In the genomic region with DNA sequence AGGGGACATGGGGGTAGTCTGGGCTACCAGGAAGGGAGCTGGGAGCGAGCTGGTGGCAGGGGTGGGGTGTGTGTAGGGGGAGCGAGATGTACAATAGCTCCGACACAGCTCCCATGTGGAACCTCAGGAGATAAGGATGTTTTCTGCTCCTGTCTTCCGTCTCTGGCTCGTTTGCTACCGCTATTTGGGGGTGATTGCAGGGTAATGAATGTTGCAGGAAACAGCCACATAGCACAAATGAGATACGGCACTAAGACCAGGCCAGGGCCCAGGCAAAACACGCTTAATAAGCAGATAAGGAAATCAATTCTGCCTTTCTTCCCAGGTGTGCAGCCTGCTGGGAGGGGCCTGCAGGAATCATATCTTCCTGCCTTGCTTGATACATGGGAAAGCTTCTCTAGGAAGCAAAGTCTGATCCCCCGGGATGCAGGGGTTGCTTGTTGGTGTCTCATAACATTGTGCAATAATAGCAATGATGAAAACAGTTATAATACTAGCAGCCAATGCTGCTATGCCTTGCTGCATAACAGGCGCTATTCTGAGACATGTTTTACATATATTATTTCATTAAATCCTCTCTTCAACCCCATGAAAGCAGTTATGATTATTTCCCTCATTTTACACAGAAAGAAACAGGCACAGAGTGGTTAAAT, we compare ENCODE assay signal across 16 cellular contexts.
A peak's percentile ranks its signal among the peaks of the same experiment; 100 is the strongest.
DNase-seq lines count a peak whose midpoint lies in the region; ATAC-seq and TF ChIP-seq lines count a peak whose summit lies in the region.
"Had no signal": no experiment of that assay in that cellular context is flagged by ENCODE, and none has a peak within 500 bp of the region (broad histone marks: within the 10 kb centered on the region; RNA-seq: fewer than 3 reads in every experiment).

No MANE protein-coding gene starts in this region.

- H3K9ac ChIP-seq in SK-N-SH (no peak overlapping the region), neural cell (ENCODE audit: low read length) (no peak overlapping the region)

- H3K27me3 ChIP-seq in SK-N-SH (ENCODE audit: insufficient read depth) (no peaks in the 10 kb centered on the region), neural cell (ENCODE audit: insufficient read depth, low read depth, low read length) (no peaks in the 10 kb centered on the region)
- H3K27me3 ChIP-seq in effector memory CD4-positive, alpha-beta T cell (replicated peaks; ENCODE audit: control insufficient read depth, insufficient read depth, low read length, poor library complexity, severe bottlenecking) = no peaks in the 10 kb centered on the region

- 59% methylated on average over 10 of the region's 10 CpGs for WGBS in SK-N-SH (ENCODE audit: low lambda C conversion rate)

- DNase-seq in NCI-H2171 treated with DMSO at 0.1 percent for 48 hours (lab: John Stamatoyannopoulos, UW) (peak; percentile 27), NCI-H2171 (lab: John Stamatoyannopoulos, UW) (no peak), SK-N-SH (peak; percentile 73), stromal cell of bone marrow (ENCODE audit: low read depth) (peak; percentile 12), GDM1 (lab: John Stamatoyannopoulos, UW) (no peak)
- DNase-seq in effector memory CD4-positive, alpha-beta T cell = no peak
- DNase-seq: COR-L47, DMS153, EL, H9, NCI-H69, Right ventricle myocardium superior had no signal

- no peaks in the 10 kb centered on the region for H3K9me3 ChIP-seq in SK-N-SH
- H3K9me3 ChIP-seq in neural cell (ENCODE audit: low read length) = no peaks in the 10 kb centered on the region
- H3K9me3 ChIP-seq in effector memory CD4-positive, alpha-beta T cell (ENCODE audit: control insufficient read depth, low read length) = no peaks in the 10 kb centered on the region

- H3K36me3 ChIP-seq in SK-N-SH (replicated peaks in 1 of 2; ENCODE audit: control insufficient read depth in 1 of 2, insufficient read depth in 2 of 2, low read length in 1 of 2) = no peaks in the 10 kb centered on the region
- no peaks in the 10 kb centered on the region for H3K36me3 ChIP-seq in neural cell (ENCODE audit: insufficient read depth, low read length)
- no peaks in the 10 kb centered on the region for H3K36me3 ChIP-seq in effector memory CD4-positive, alpha-beta T cell (ENCODE audit: control insufficient read depth, insufficient read depth, low read length)

- TF ChIP-seq RAD21 in SK-N-SH (IDR thresholded peaks at IDR 0.05; ENCODE audit: low read length) (no peak), neural cell (conservative IDR thresholded peaks at IDR 0.05) (no peak)

- TF ChIP-seq EP300 in SK-N-SH (IDR thresholded peaks at IDR 0.05; ENCODE audit: borderline replicate concordance in 1 of 2, low read depth in 1 of 2, low read length in 1 of 2) = peak in 1 of 2 experiments; percentile 82; a peak in 2 of 4 replicates
- TF ChIP-seq EP300 in neural cell (conservative IDR thresholded peaks at IDR 0.05; ENCODE audit: poor library complexity, severe bottlenecking) = no peak

- H3K27ac ChIP-seq in SK-N-SH (ENCODE audit: low read depth in 2 of 2, low read length in 1 of 2) (peak overlapping the region in 1 of 2 experiments; percentile 94; a peak in 2 of 4 replicates), neural cell (ENCODE audit: low read length) (no peak overlapping the region)
- H3K27ac ChIP-seq in effector memory CD4-positive, alpha-beta T cell (ENCODE audit: insufficient read depth, low read length, poor library complexity, severe bottlenecking) = no peak overlapping the region
- H3K27ac ChIP-seq: C4-2B, HL-60 had no signal

- POLR2A ChIA-PET in SK-N-SH (lab: Yijun Ruan, JAX) = interaction anchor here (1.2 to 1.8 kb wide), 3 partner anchors 31 to 73 kb away, joined by 4 read pairs; no protein-coding TSS in a partner anchor

- H3K9me2 ChIP-seq in SK-N-SH (no peaks in the 10 kb centered on the region), neural cell (ENCODE audit: insufficient read depth, low read length) (no peaks in the 10 kb centered on the region)

- no peaks in the 10 kb centered on the region for H3K79me2 ChIP-seq in SK-N-SH (ENCODE audit: insufficient read depth)
- no peaks in the 10 kb centered on the region for H3K79me2 ChIP-seq in neural cell (replicated peaks; ENCODE audit: insufficient read depth, low read length)

- CTCF ChIA-PET in SK-N-SH (lab: Yijun Ruan, JAX) = interaction anchor here (0.7 to 3.5 kb wide), 7 partner anchors 12 to 156 kb away, joined by 3 to 19 read pairs (median 3); no protein-coding TSS in a partner anchor

- no peak for ATAC-seq in GM21526 (IDR thresholded peaks at IDR 0.05; ENCODE audit: low FRiP score, unreplicated experiment)

- no peak overlapping the region for H2AFZ ChIP-seq in SK-N-SH (ENCODE audit: low read depth)
- no peak overlapping the region for H2AFZ ChIP-seq in neural cell (ENCODE audit: low read depth, low read length)

- peaks cover 0 to 62% of the 10 kb centered on the region in 2 experiments; a peak in 2 of 4 replicates for H3K4me1 ChIP-seq in SK-N-SH (ENCODE audit: control insufficient read depth in 1 of 2, insufficient read depth in 2 of 2, low read depth in 1 of 2, low read length in 1 of 2)
- H3K4me1 ChIP-seq in effector memory CD4-positive, alpha-beta T cell (ENCODE audit: control insufficient read depth, insufficient read depth, low read length, poor library complexity, severe bottlenecking) = no peaks in the 10 kb centered on the region

- H3K4me3 ChIP-seq in SK-N-SH (ENCODE audit: low read depth in 2 of 2, low read length in 1 of 2) = no peak overlapping the region
- no peak overlapping the region for H3K4me3 ChIP-seq in neural cell (ENCODE audit: low read length)
- H3K4me3 ChIP-seq in effector memory CD4-positive, alpha-beta T cell (ENCODE audit: insufficient read depth, low read depth, low read length, poor library complexity, severe bottlenecking) = no peak overlapping the region

- H3K4me2 ChIP-seq in SK-N-SH (no peak overlapping the region), neural cell (ENCODE audit: low read length) (no peak overlapping the region)

- H3F3A ChIP-seq in SK-N-SH (replicated peaks; ENCODE audit: insufficient read depth) (no peaks in the 10 kb centered on the region), neural cell (ENCODE audit: insufficient read depth, low read length, poor library complexity, severe bottlenecking) (no peaks in the 10 kb centered on the region)

- H4K20me1 ChIP-seq in SK-N-SH (ENCODE audit: insufficient read depth) (no peaks in the 10 kb centered on the region), neural cell (ENCODE audit: insufficient read depth) (no peaks in the 10 kb centered on the region)

- no peak for TF ChIP-seq CTCF in SK-N-SH (IDR thresholded peaks at IDR 0.05)
- TF ChIP-seq CTCF in neural cell (IDR thresholded peaks at IDR 0.05; ENCODE audit: poor library complexity, severe bottlenecking) = no peak

TF ChIP-seq in SK-N-SH, 30 proteins besides CTCF, POLR2A, EP300 and RAD21 (continues in another document):
- TF ChIP-seq SMC3 (IDR thresholded peaks at IDR 0.05; ENCODE audit: low read depth, low read length) (no peak), RFX5 (IDR thresholded peaks at IDR 0.05; ENCODE audit: low read length) (no peak), GATA2 (CRISPR knock-in tag; IDR thresholded peaks at IDR 0.05) (peak; percentile 96), RCOR1 (IDR thresholded peaks at IDR 0.05; ENCODE audit: low read length) (0 out of 2 replicates have a peak, but pooled peaks have one; percentile 9), FOSL2 (IDR thresholded peaks at IDR 0.05; ENCODE audit: borderline replicate concordance, low read depth) (no peak)
- TF ChIP-seq, protein P1, sequence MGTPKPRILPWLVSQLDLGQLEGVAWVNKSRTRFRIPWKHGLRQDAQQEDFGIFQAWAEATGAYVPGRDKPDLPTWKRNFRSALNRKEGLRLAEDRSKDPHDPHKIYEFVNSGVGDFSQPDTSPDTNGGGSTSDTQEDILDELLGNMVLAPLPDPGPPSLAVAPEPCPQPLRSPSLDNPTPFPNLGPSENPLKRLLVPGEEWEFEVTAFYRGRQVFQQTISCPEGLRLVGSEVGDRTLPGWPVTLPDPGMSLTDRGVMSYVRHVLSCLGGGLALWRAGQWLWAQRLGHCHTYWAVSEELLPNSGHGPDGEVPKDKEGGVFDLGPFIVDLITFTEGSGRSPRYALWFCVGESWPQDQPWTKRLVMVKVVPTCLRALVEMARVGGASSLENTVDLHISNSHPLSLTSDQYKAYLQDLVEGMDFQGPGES (IDR thresholded peaks at IDR 0.05; ENCODE audit: low read depth, low read length) = no peak

TF ChIP-seq in neural cell, 6 proteins besides CTCF, POLR2A, EP300 and RAD21:
- TF ChIP-seq, protein P2, sequence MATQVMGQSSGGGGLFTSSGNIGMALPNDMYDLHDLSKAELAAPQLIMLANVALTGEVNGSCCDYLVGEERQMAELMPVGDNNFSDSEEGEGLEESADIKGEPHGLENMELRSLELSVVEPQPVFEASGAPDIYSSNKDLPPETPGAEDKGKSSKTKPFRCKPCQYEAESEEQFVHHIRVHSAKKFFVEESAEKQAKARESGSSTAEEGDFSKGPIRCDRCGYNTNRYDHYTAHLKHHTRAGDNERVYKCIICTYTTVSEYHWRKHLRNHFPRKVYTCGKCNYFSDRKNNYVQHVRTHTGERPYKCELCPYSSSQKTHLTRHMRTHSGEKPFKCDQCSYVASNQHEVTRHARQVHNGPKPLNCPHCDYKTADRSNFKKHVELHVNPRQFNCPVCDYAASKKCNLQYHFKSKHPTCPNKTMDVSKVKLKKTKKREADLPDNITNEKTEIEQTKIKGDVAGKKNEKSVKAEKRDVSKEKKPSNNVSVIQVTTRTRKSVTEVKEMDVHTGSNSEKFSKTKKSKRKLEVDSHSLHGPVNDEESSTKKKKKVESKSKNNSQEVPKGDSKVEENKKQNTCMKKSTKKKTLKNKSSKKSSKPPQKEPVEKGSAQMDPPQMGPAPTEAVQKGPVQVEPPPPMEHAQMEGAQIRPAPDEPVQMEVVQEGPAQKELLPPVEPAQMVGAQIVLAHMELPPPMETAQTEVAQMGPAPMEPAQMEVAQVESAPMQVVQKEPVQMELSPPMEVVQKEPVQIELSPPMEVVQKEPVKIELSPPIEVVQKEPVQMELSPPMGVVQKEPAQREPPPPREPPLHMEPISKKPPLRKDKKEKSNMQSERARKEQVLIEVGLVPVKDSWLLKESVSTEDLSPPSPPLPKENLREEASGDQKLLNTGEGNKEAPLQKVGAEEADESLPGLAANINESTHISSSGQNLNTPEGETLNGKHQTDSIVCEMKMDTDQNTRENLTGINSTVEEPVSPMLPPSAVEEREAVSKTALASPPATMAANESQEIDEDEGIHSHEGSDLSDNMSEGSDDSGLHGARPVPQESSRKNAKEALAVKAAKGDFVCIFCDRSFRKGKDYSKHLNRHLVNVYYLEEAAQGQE (IDR thresholded peaks at IDR 0.05; ENCODE audit: borderline replicate concordance) = peak; percentile 30
- TF ChIP-seq SMC3 (conservative IDR thresholded peaks at IDR 0.05; ENCODE audit: poor library complexity) = no peak
- TF ChIP-seq EZH2 (IDR thresholded peaks at IDR 0.05; ENCODE audit: borderline replicate concordance, insufficient read depth, low read length, poor library complexity, severe bottlenecking) = no peak
- no peak for TF ChIP-seq POLR2AphosphoS5 (IDR thresholded peaks at IDR 0.05)
- TF ChIP-seq TAF1 (IDR thresholded peaks at IDR 0.05; ENCODE audit: low read depth) = no peak

Comparison
In these comparisons a context has a peak if more than half of its experiments do, and no peak if none do; other contexts are left out.
1. DNase-seq: peak in NCI-H2171 treated with DMSO at 0.1 percent for 48 hours (single experiment), SK-N-SH (single experiment) and stromal cell of bone marrow (single experiment); none in NCI-H2171 (single experiment), effector memory CD4-positive, alpha-beta T cell (0 of 3) and GDM1 (single experiment).